Comparison of ENCODE assay signal across 40 cellular contexts in the genomic region with DNA sequence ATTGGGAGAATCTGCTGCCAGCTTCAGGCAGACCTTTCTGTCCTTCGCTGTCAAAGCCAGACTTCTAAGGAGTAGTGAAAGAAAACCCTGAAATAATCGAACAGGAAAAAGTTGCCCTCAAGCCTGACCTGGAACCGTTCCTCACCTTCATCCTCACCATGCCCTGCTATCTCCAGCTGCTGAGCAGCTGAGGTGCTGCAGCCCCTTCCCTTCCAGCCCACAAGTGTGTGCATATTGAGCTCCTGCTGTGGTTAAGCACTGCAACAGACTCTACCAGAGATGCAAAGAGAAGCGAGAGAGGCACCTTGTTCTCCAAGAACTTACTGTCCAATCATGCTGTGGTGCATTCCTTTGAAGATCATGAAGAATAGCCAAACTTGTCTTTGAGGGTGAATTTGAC. TPM values are rescaled to one million over a fixed set of nuclear protein-coding genes. Genes with fewer than 3 reads are reported as not detected.
"Had no signal": no experiment of that assay in that cellular context is flagged by ENCODE, and none has a peak within 500 bp of the region (broad histone marks: within the 10 kb centered on the region; RNA-seq: fewer than 3 reads in every experiment).

No MANE protein-coding gene starts in this region.

- DNase-seq: activated CD4-positive, alpha-beta memory T cell treated with anti-CD3 and anti-CD28 coated beads, Interleukin-2, amount 10 ng/mL, durations not matched to agents 7 days and 5 days; activated CD4-positive, alpha-beta T cell treated with anti-CD3 and anti-CD28 coated beads for 1 hour; activated CD4-positive, alpha-beta T cell treated with anti-CD3 and anti-CD28 coated beads for 36 hours; activated CD4-positive, alpha-beta T cell treated with anti-CD3 and anti-CD28 coated beads for 48 hours; activated CD4-positive, alpha-beta T cell treated with anti-CD3 and anti-CD28 coated beads, Interleukin-2, amount 10 ng/mL, durations not matched to agents 7 days and 5 days; activated CD4-positive, alpha-beta T cell treated with anti-CD3 and anti-CD28 coated beads, Interleukin-2, amount 50 U/mL, for 48 hours; activated CD4-positive, CD25-positive, alpha-beta regulatory T cell; activated CD8-positive, alpha-beta memory T cell treated with anti-CD3 and anti-CD28 coated beads, Interleukin-2, amount 50 U/mL, for 4 hours; activated effector memory CD4-positive, alpha-beta T cell treated with anti-CD3 and anti-CD28 coated beads, Interleukin-2, amount 50 U/mL, for 16 hours; activated gamma-delta T cell treated with Interleukin-2 at 50 U/mL for 16 hours; activated naive CD4-positive, alpha-beta T cell; activated naive CD4-positive, alpha-beta T cell treated with anti-CD3 and anti-CD28 coated beads for 36 hours; activated naive CD4-positive, alpha-beta T cell treated with anti-CD3 and anti-CD28 coated beads, Interleukin-2, amount 50 U/mL, for 16 hours; activated naive CD8-positive, alpha-beta T cell treated with anti-CD3 and anti-CD28 coated beads for 36 hours; activated T-cell treated with anti-CD3 and anti-CD28 coated beads for 4 hours; activated T-cell treated with anti-CD3 and anti-CD28 coated beads, Interleukin-2, amount 50 U/mL, for 1 hour; activated T-cell treated with anti-CD3 and anti-CD28 coated beads, Interleukin-2, amount 50 U/mL, for 4 hours; activated T-cell treated with anti-CD3 and anti-CD28 coated beads, Interleukin-2, amount 50 U/mL, for 72 hours; adrenal gland; amniotic stem cell; aorta; body of pancreas; brain microvascular endothelial cell; cerebellar nuclear complex; SW 1271; T-helper 1 cell; T-helper 2 cell; T-helper 9 cell had no signal

- H3K4me3 ChIP-seq: adrenal gland, body of pancreas, breast epithelium had no signal

- H3K9me3 Mint-ChIP-seq: activated CD4-positive, alpha-beta memory T cell treated with anti-CD3 and anti-CD28 coated beads, Interleukin-2, amount 10 ng/mL, durations not matched to agents 7 days and 5 days; activated CD4-positive, alpha-beta T cell treated with anti-CD3 and anti-CD28 coated beads, Interleukin-2, amount 10 ng/mL, durations not matched to agents 7 days and 5 days; activated naive CD4-positive, alpha-beta T cell treated with anti-CD3 and anti-CD28 coated beads for 36 hours; activated naive CD4-positive, alpha-beta T cell treated with anti-CD3 and anti-CD28 coated beads, Interleukin-2, amount 50 U/mL, for 72 hours; activated naive CD8-positive, alpha-beta T cell treated with anti-CD3 and anti-CD28 coated beads for 36 hours; activated T-cell treated with anti-CD3 and anti-CD28 coated beads, Interleukin-2, amount 50 U/mL, for 4 hours; activated T-cell treated with anti-CD3 and anti-CD28 coated beads, Interleukin-2, amount 50 U/mL, for 72 hours; activated T-helper 1 cell treated with anti-CD3 and anti-CD28 coated beads, Interleukin-12 subunit alpha, Interleukin-12 subunit beta, Interleukin-2, Interleukin-4 antibody, amounts not matched to agents 30 ng/mL and 10 ng/mL and 1 ng/mL, durations not matched to agents 14 hours and 24 hours and 36 hours; activated T-helper 17 cell treated with anti-CD3 and anti-CD28 coated beads, Interleukin-2, amount 50 U/mL, for 72 hours; central memory CD8-positive, alpha-beta T cell; T-helper 1 cell treated with Interleukin-12 subunit alpha and Interleukin-12 subunit beta and Interleukin-4 antibody, amounts not matched to agents 30 μg/mL and 1 μg/mL, for 36 hours; T-helper 2 cell treated with Interferon-gamma antibody and Interleukin-4, amounts not matched to agents 5 μg/mL and 100 μg/mL, for 36 hours had no signal

- H3K36me3 Mint-ChIP-seq: activated naive CD4-positive, alpha-beta T cell treated with anti-CD3 and anti-CD28 coated beads, Interleukin-2, amount 50 U/mL, for 72 hours; activated naive CD8-positive, alpha-beta T cell treated with anti-CD3 and anti-CD28 coated beads for 36 hours had no signal

- H3K4me1 Mint-ChIP-seq: activated CD4-positive, alpha-beta memory T cell treated with anti-CD3 and anti-CD28 coated beads, Interleukin-2, amount 10 ng/mL, durations not matched to agents 7 days and 5 days; activated CD4-positive, alpha-beta T cell treated with anti-CD3 and anti-CD28 coated beads for 36 hours; activated CD4-positive, alpha-beta T cell treated with anti-CD3 and anti-CD28 coated beads, Interleukin-2, amount 10 ng/mL, durations not matched to agents 7 days and 5 days; activated naive CD8-positive, alpha-beta T cell treated with anti-CD3 and anti-CD28 coated beads for 36 hours; activated T-helper 17 cell treated with anti-CD3 and anti-CD28 coated beads, Interleukin-2, amount 50 U/mL, for 72 hours; central memory CD8-positive, alpha-beta T cell had no signal

- H3K4me3 Mint-ChIP-seq: activated CD4-positive, alpha-beta memory T cell treated with anti-CD3 and anti-CD28 coated beads, Interleukin-2, amount 10 ng/mL, durations not matched to agents 7 days and 5 days; activated CD4-positive, alpha-beta T cell treated with anti-CD3 and anti-CD28 coated beads for 36 hours; activated CD4-positive, alpha-beta T cell treated with anti-CD3 and anti-CD28 coated beads, Interleukin-2, amount 10 ng/mL, durations not matched to agents 7 days and 5 days; activated naive CD4-positive, alpha-beta T cell treated with anti-CD3 and anti-CD28 coated beads for 36 hours; activated naive CD8-positive, alpha-beta T cell treated with anti-CD3 and anti-CD28 coated beads for 36 hours; activated T-cell treated with anti-CD3 and anti-CD28 coated beads, Interleukin-2, amount 50 U/mL, for 4 hours; activated T-cell treated with anti-CD3 and anti-CD28 coated beads, Interleukin-2, amount 50 U/mL, for 72 hours; activated T-helper 1 cell treated with anti-CD3 and anti-CD28 coated beads, Interleukin-12 subunit alpha, Interleukin-12 subunit beta, Interleukin-2, Interleukin-4 antibody, amounts not matched to agents 30 ng/mL and 10 ng/mL and 1 ng/mL, durations not matched to agents 14 hours and 24 hours and 36 hours; activated T-helper 17 cell treated with anti-CD3 and anti-CD28 coated beads, Interleukin-2, amount 50 U/mL, for 72 hours; central memory CD8-positive, alpha-beta T cell; T-helper 1 cell treated with Interleukin-12 subunit alpha and Interleukin-12 subunit beta and Interleukin-4 antibody, amounts not matched to agents 30 μg/mL and 1 μg/mL, for 36 hours; T-helper 2 cell treated with Interferon-gamma antibody and Interleukin-4, amounts not matched to agents 5 μg/mL and 100 μg/mL, for 36 hours had no signal

- H3K27ac Mint-ChIP-seq: activated CD4-positive, alpha-beta memory T cell treated with anti-CD3 and anti-CD28 coated beads, Interleukin-2, amount 10 ng/mL, durations not matched to agents 7 days and 5 days; activated CD4-positive, alpha-beta T cell treated with anti-CD3 and anti-CD28 coated beads for 36 hours; activated CD4-positive, alpha-beta T cell treated with anti-CD3 and anti-CD28 coated beads, Interleukin-2, amount 10 ng/mL, durations not matched to agents 7 days and 5 days; activated naive CD4-positive, alpha-beta T cell treated with anti-CD3 and anti-CD28 coated beads for 36 hours; activated naive CD4-positive, alpha-beta T cell treated with anti-CD3 and anti-CD28 coated beads, Interleukin-2, amount 50 U/mL, for 72 hours; activated naive CD8-positive, alpha-beta T cell treated with anti-CD3 and anti-CD28 coated beads for 36 hours; activated T-cell treated with anti-CD3 and anti-CD28 coated beads, Interleukin-2, amount 50 U/mL, for 72 hours; activated T-helper 1 cell treated with anti-CD3 and anti-CD28 coated beads, Interleukin-12 subunit alpha, Interleukin-12 subunit beta, Interleukin-2, Interleukin-4 antibody, amounts not matched to agents 30 ng/mL and 10 ng/mL and 1 ng/mL, durations not matched to agents 14 hours and 24 hours and 36 hours; activated T-helper 17 cell treated with anti-CD3 and anti-CD28 coated beads, Interleukin-2, amount 50 U/mL, for 72 hours; T-helper 1 cell treated with Interleukin-12 subunit alpha and Interleukin-12 subunit beta and Interleukin-4 antibody, amounts not matched to agents 30 μg/mL and 1 μg/mL, for 36 hours; T-helper 2 cell treated with Interferon-gamma antibody and Interleukin-4, amounts not matched to agents 5 μg/mL and 100 μg/mL, for 36 hours had no signal

- ATAC-seq: activated CD4-positive, alpha-beta T cell treated with anti-CD3 and anti-CD28 coated beads for 36 hours; activated CD4-positive, CD25-positive, alpha-beta regulatory T cell treated with anti-CD3 and anti-CD28 coated beads, Interleukin-2, amount 50 U/mL, for 24 hours; activated naive CD4-positive, alpha-beta T cell treated with anti-CD3 and anti-CD28 coated beads, Interleukin-2, amount 50 U/mL, for 72 hours; activated T-cell treated with anti-CD3 and anti-CD28 coated beads, Interleukin-2, amount 50 U/mL, for 4 hours; activated T-cell treated with anti-CD3 and anti-CD28 coated beads, Interleukin-2, amount 50 U/mL, for 72 hours; activated T-helper 17 cell treated with anti-CD3 and anti-CD28 coated beads, Interleukin-2, amount 50 U/mL, for 72 hours; body of pancreas had no signal

- H3K27me3 Mint-ChIP-seq: activated CD4-positive, alpha-beta T cell treated with anti-CD3 and anti-CD28 coated beads, Interleukin-2, amount 10 ng/mL, durations not matched to agents 7 days and 5 days; activated naive CD8-positive, alpha-beta T cell treated with anti-CD3 and anti-CD28 coated beads for 36 hours; activated T-helper 17 cell treated with anti-CD3 and anti-CD28 coated beads, Interleukin-2, amount 50 U/mL, for 72 hours had no signal

- H3K27ac ChIP-seq: adrenal gland, body of pancreas, brain microvascular endothelial cell, breast epithelium, VCaP had no signal

RNA-seq across cellular contexts. Expression of a gene that starts 18.9 kb away (rescaled TPM):
- total RNA-seq: activated CD4-positive, alpha-beta memory T cell treated with anti-CD3 and anti-CD28 coated beads, Interleukin-2, amount 10 ng/mL, durations not matched to agents 7 days and 5 days; activated CD4-positive, alpha-beta T cell treated with anti-CD3 and anti-CD28 coated beads for 36 hours; activated CD4-positive, alpha-beta T cell treated with anti-CD3 and anti-CD28 coated beads, Interleukin-2, amount 10 ng/mL, durations not matched to agents 7 days and 5 days; activated CD8-positive, alpha-beta memory T cell treated with anti-CD3 and anti-CD28 coated beads for 36 hours; activated naive CD4-positive, alpha-beta T cell treated with anti-CD3 and anti-CD28 coated beads for 36 hours; activated naive CD4-positive, alpha-beta T cell treated with anti-CD3 and anti-CD28 coated beads, Interleukin-2, amount 50 U/mL, for 72 hours; activated naive CD8-positive, alpha-beta T cell treated with anti-CD3 and anti-CD28 coated beads for 36 hours; activated T-cell treated with anti-CD3 and anti-CD28 coated beads, Interleukin-2, amount 50 U/mL, for 4 hours; activated T-cell treated with anti-CD3 and anti-CD28 coated beads, Interleukin-2, amount 50 U/mL, for 72 hours; activated T-helper 1 cell treated with anti-CD3 and anti-CD28 coated beads, Interleukin-12 subunit alpha, Interleukin-12 subunit beta, Interleukin-2, Interleukin-4 antibody, amounts not matched to agents 30 ng/mL and 10 ng/mL and 1 ng/mL, durations not matched to agents 14 hours and 24 hours and 36 hours; activated T-helper 17 cell treated with anti-CD3 and anti-CD28 coated beads, Interleukin-2, amount 50 U/mL, for 72 hours; astrocyte had no signal

RNA-seq across cellular contexts. Expression of a gene that starts 19.0 kb away (rescaled TPM):
- total RNA-seq: activated CD4-positive, alpha-beta T cell treated with anti-CD3 and anti-CD28 coated beads, Interleukin-2, amount 10 ng/mL, durations not matched to agents 7 days and 5 days; activated naive CD8-positive, alpha-beta T cell treated with anti-CD3 and anti-CD28 coated beads for 36 hours; activated T-helper 1 cell treated with anti-CD3 and anti-CD28 coated beads, Interleukin-12 subunit alpha, Interleukin-12 subunit beta, Interleukin-2, Interleukin-4 antibody, amounts not matched to agents 30 ng/mL and 10 ng/mL and 1 ng/mL, durations not matched to agents 14 hours and 24 hours and 36 hours; astrocyte had no signal

RNA-seq across cellular contexts. Expression of a gene that starts 23.1 kb away (rescaled TPM):
- total RNA-seq: activated CD4-positive, alpha-beta memory T cell treated with anti-CD3 and anti-CD28 coated beads, Interleukin-2, amount 10 ng/mL, durations not matched to agents 7 days and 5 days; activated CD4-positive, alpha-beta T cell treated with anti-CD3 and anti-CD28 coated beads for 36 hours; activated CD4-positive, alpha-beta T cell treated with anti-CD3 and anti-CD28 coated beads, Interleukin-2, amount 10 ng/mL, durations not matched to agents 7 days and 5 days; activated CD8-positive, alpha-beta memory T cell treated with anti-CD3 and anti-CD28 coated beads for 36 hours; activated naive CD4-positive, alpha-beta T cell treated with anti-CD3 and anti-CD28 coated beads for 36 hours; activated naive CD4-positive, alpha-beta T cell treated with anti-CD3 and anti-CD28 coated beads, Interleukin-2, amount 50 U/mL, for 72 hours; activated naive CD8-positive, alpha-beta T cell treated with anti-CD3 and anti-CD28 coated beads for 36 hours; activated T-cell treated with anti-CD3 and anti-CD28 coated beads, Interleukin-2, amount 50 U/mL, for 72 hours; activated T-helper 1 cell treated with anti-CD3 and anti-CD28 coated beads, Interleukin-12 subunit alpha, Interleukin-12 subunit beta, Interleukin-2, Interleukin-4 antibody, amounts not matched to agents 30 ng/mL and 10 ng/mL and 1 ng/mL, durations not matched to agents 14 hours and 24 hours and 36 hours; activated T-helper 17 cell treated with anti-CD3 and anti-CD28 coated beads, Interleukin-2, amount 50 U/mL, for 72 hours; astrocyte; body of pancreas; cardiac septum had no signal
